In the genomic region with DNA sequence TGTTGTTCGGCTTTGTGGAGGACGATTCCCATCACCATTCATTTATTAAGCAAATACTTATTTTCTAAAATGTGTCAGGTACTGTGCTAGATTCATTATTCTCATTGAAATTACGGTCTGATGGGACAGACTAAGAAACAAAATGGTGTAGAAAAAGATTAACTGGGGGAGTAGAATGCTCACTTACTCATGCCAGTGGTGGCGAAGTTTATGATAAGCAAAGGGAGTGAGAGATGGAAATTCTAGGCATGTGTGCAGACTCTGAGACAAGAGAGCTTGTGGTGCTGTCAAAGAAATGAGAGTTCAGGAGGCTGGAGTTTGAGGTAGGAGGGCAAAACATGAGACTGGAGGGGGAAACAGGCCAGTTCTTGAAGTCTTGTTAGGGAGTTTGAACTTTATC, we compare ENCODE assay signal across 8 cellular contexts. TPM values are rescaled to one million over a fixed set of nuclear protein-coding genes. Genes with fewer than 3 reads are reported as not detected.
A peak's percentile ranks its signal among the peaks of the same experiment; 100 is the strongest.
DNase-seq lines count a peak whose midpoint lies in the region; ATAC-seq and TF ChIP-seq lines count a peak whose summit lies in the region.

No MANE protein-coding gene starts in this region.

- H3K79me2 ChIP-seq in neural progenitor cell (ENCODE audit: low read depth), result peaks cover 6% of the 10 kb centered on the region

- H3K4me3 ChIP-seq in BJ (ENCODE audit: low read depth, low read length), result peak overlapping the region; percentile 85
- H3K4me3 ChIP-seq in MG63, result peak overlapping the region; percentile 80
- H3K4me3 ChIP-seq in neural progenitor cell, result peak overlapping the region; percentile 99

- H3K4me1 Mint-ChIP-seq in dendritic cell treated with granulocyte-macrophage colony-stimulating factor and Interleukin-4, amounts not matched to agents 40 ng/mL and 50 ng/mL, for 4 days (ENCODE audit: low read depth), result peaks cover 22% of the 10 kb centered on the region
- H3K4me1 Mint-ChIP-seq in neural progenitor cell, result peaks cover 10% of the 10 kb centered on the region

- H3K4me3 Mint-ChIP-seq in dendritic cell treated with granulocyte-macrophage colony-stimulating factor and Interleukin-4, amounts not matched to agents 40 ng/mL and 50 ng/mL, for 4 days, result peak overlapping the region; percentile 80
- peak overlapping the region; percentile 85 for H3K4me3 Mint-ChIP-seq in neural progenitor cell

- peaks cover 34% of the 10 kb centered on the region for H3K36me3 Mint-ChIP-seq in dendritic cell treated with granulocyte-macrophage colony-stimulating factor and Interleukin-4, amounts not matched to agents 40 ng/mL and 50 ng/mL, for 4 days (ENCODE audit: low read depth)
- H3K36me3 Mint-ChIP-seq in neural progenitor cell, result peaks cover 8% of the 10 kb centered on the region

- ATAC-seq in GM21381 (IDR thresholded peaks at IDR 0.05; ENCODE audit: unreplicated experiment), result no peak

- no peaks in the 10 kb centered on the region for H3K9me3 Mint-ChIP-seq in dendritic cell treated with granulocyte-macrophage colony-stimulating factor and Interleukin-4, amounts not matched to agents 40 ng/mL and 50 ng/mL, for 4 days
- no peaks in the 10 kb centered on the region for H3K9me3 Mint-ChIP-seq in neural progenitor cell

- H3K27ac Mint-ChIP-seq in dendritic cell treated with granulocyte-macrophage colony-stimulating factor and Interleukin-4, amounts not matched to agents 40 ng/mL and 50 ng/mL, for 4 days, result no peak overlapping the region
- no peak overlapping the region for H3K27ac Mint-ChIP-seq in neural progenitor cell

- H3K36me3 ChIP-seq in BJ (ENCODE audit: control insufficient read depth, insufficient read depth, low read length) (peaks cover 7% of the 10 kb centered on the region), MG63 (no peaks in the 10 kb centered on the region), neural progenitor cell (no peaks in the 10 kb centered on the region)

- DNase-seq in BJ (ENCODE audit: low read depth) (no peak), MG63 (no peak), neural progenitor cell (ENCODE audit: low spot score) (no peak), G401 (ENCODE audit: low spot score) (no peak), foreskin melanocyte (no peak), NCI-H2107 (lab: John Stamatoyannopoulos, UW) (no peak)

- no peaks in the 10 kb centered on the region for H3F3A ChIP-seq in neural progenitor cell (ENCODE audit: low read depth)

- in situ Hi-C loops in G401 (cut with HindIII; ENCODE audit: low sequenced_read_pairs), result no loop called here

- H3K9me3 ChIP-seq in MG63 (no peaks in the 10 kb centered on the region), neural progenitor cell (ENCODE audit: low read depth) (no peaks in the 10 kb centered on the region)

- H3K4me1 ChIP-seq in neural progenitor cell, result peaks cover 4% of the 10 kb centered on the region

- CTCF ChIA-PET in BJ (lab: Yijun Ruan, JAX), result no interaction called here

- H3K27ac ChIP-seq in neural progenitor cell, result no peak overlapping the region

- H3K27me3 ChIP-seq in BJ (ENCODE audit: control insufficient read depth, insufficient read depth, low read length) (no peaks in the 10 kb centered on the region), MG63 (no peaks in the 10 kb centered on the region), neural progenitor cell (no peaks in the 10 kb centered on the region)

- intact Hi-C loops in dendritic cell treated with granulocyte-macrophage colony-stimulating factor and Interleukin-4, amounts not matched to agents 40 ng/mL and 50 ng/mL, for 4 days (cut with micrococcal nuclease), result loop anchor here (5.0 kb wide), 1 partner anchor 134 kb away; the partner anchor contains the start of gene TRIM26

- H3K9ac ChIP-seq in neural progenitor cell, result no peak overlapping the region

- H3K27me3 Mint-ChIP-seq in dendritic cell treated with granulocyte-macrophage colony-stimulating factor and Interleukin-4, amounts not matched to agents 40 ng/mL and 50 ng/mL, for 4 days, result peaks cover 16% of the 10 kb centered on the region
- no peaks in the 10 kb centered on the region for H3K27me3 Mint-ChIP-seq in neural progenitor cell (ENCODE audit: insufficient read depth, low read depth)

- peak overlapping the region; percentile 87 for H3K4me2 ChIP-seq in neural progenitor cell

- POLR2A ChIA-PET in BJ (lab: Charles Lee), result no interaction called here

- H4K20me1 ChIP-seq in neural progenitor cell (ENCODE audit: low read depth), result no peaks in the 10 kb centered on the region

- no peak for TF ChIP-seq CTCF in BJ (IDR thresholded peaks at IDR 0.05; ENCODE audit: insufficient read depth, low read depth, low read length)
- TF ChIP-seq CTCF in neural progenitor cell (IDR thresholded peaks at IDR 0.05), result no peak

- peak overlapping the region; percentile 93 for H2AFZ ChIP-seq in neural progenitor cell (replicated peaks)

RNA-seq across cellular contexts. Expression of gene RPP21, which starts 0.9 kb away (rescaled TPM):
- polyA plus RNA-seq in BJ (2011; rRNA removed), result 28.3 and 29.0 TPM in 2 replicates
- polyA minus RNA-seq in BJ (2011; rRNA and poly(A)+ RNA removed), result 6.9 and 7.3 TPM in 2 replicates
- 41.8 and 52.0 TPM in 2 replicates for total RNA-seq in MG63 (2014; rRNA removed; shearing (Covaris generic); ENCODE audit: low replicate concordance)
- 38.0 and 89.6 TPM in 2 replicates for total RNA-seq in neural progenitor cell (ENCODE audit: low replicate concordance)
- total RNA-seq in G401 (2014; rRNA removed; shearing (Covaris generic)), result 71.4 and 112 TPM in 2 replicates

RNA-seq across cellular contexts. Expression of gene TRIM39, which starts 19.1 kb away (rescaled TPM):
- 7.4 and 8.1 TPM in 2 replicates for polyA plus RNA-seq in BJ (2011; rRNA removed)
- 5.8 and 6.8 TPM in 2 replicates for polyA minus RNA-seq in BJ (2011; rRNA and poly(A)+ RNA removed)
- 7.6 and 9.3 TPM in 2 replicates for total RNA-seq in MG63 (2014; rRNA removed; shearing (Covaris generic); ENCODE audit: low replicate concordance)
- total RNA-seq in neural progenitor cell (ENCODE audit: low replicate concordance), result 11.0 and 21.2 TPM in 2 replicates
- 24.6 and 25.7 TPM in 2 replicates for total RNA-seq in G401 (2014; rRNA removed; shearing (Covaris generic))
